Comparison of ENCODE assay signal across 13 cellular contexts in the genomic region with DNA sequence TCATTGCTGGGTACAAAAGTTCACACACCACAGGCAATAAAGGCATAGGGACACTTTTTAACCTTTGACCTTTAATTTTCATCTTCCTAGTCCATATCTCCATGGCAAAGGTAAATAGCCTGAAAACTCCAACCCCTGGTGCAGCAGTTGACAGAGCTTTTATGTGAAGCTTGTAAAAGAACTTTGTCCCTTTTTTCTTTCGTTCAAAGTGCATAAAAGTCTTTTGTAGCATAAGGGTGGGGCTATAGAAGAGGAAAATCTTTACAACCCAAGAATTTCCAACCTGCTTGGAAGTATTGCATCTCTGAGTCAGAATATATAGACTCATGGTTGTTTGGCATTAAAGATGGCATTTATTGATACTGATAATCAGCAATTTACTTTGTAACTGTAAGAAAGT. TPM values are rescaled to one million over a fixed set of nuclear protein-coding genes. Genes with fewer than 3 reads are reported as not detected.
DNase-seq lines count a peak whose midpoint lies in the region; ATAC-seq, FAIRE-seq and TF ChIP-seq lines count a peak whose summit lies in the region.
"Had no signal": no experiment of that assay in that cellular context is flagged by ENCODE, and none has a peak within 500 bp of the region (broad histone marks: within the 10 kb centered on the region; RNA-seq: fewer than 3 reads in every experiment).

No MANE protein-coding gene starts in this region.

- no peaks in the 10 kb centered on the region for H3K27me3 ChIP-seq in hepatocyte
- no peaks in the 10 kb centered on the region for H3K27me3 ChIP-seq in small intestine (ENCODE audit: control insufficient read depth in 2 of 2, insufficient read depth in 2 of 2, low read length in 2 of 2)

- H3K9me3 ChIP-seq in hepatocyte (ENCODE audit: low read depth): no peaks in the 10 kb centered on the region
- H3K9me3 ChIP-seq in small intestine (ENCODE audit: control insufficient read depth, low read depth): no peaks in the 10 kb centered on the region

- TF ChIP-seq CTCF in hepatocyte (IDR thresholded peaks at IDR 0.05; ENCODE audit: poor library complexity): no peak

- no peak for ATAC-seq in HG03520 (IDR thresholded peaks at IDR 0.05; ENCODE audit: unreplicated experiment)
- ATAC-seq: HCT116 had no signal

- H3K27ac ChIP-seq in hepatocyte (peak overlapping the region; percentile 46), small intestine (ENCODE audit: low read depth in 1 of 2, low read length in 1 of 2) (no peak overlapping the region)

- H3K4me3 ChIP-seq in hepatocyte: no peak overlapping the region
- H3K4me3 ChIP-seq in small intestine (ENCODE audit: low read depth in 1 of 2, low read length in 2 of 2): no peak overlapping the region

- H4K20me1 ChIP-seq in hepatocyte (ENCODE audit: insufficient read depth, poor library complexity, severe bottlenecking): no peaks in the 10 kb centered on the region

- peak; percentile 53 for DNase-seq in LoVo (ENCODE audit: low spot score)
- DNase-seq in hepatocyte (ENCODE audit: low spot score): peak; percentile 45
- DNase-seq in small intestine: peak; percentile 91
- DNase-seq in C1 segment of cervical spinal cord (lab: John Stamatoyannopoulos, UW): no peak
- no peak for DNase-seq in NCI-H774 (lab: John Stamatoyannopoulos, UW)
- DNase-seq: Calu3; CD4-positive, CD25-positive, alpha-beta regulatory T cell; DMS 273 treated with DMSO at 0.1 percent for 48 hours had no signal

- H2AFZ ChIP-seq in hepatocyte: no peak overlapping the region

- no peaks in the 10 kb centered on the region for H3K9me2 ChIP-seq in hepatocyte (replicated peaks; ENCODE audit: insufficient read depth)

- no peaks in the 10 kb centered on the region for H3K36me3 ChIP-seq in hepatocyte (replicated peaks; ENCODE audit: insufficient read depth, low read depth)
- peaks cover 0 to 2% of the 10 kb centered on the region in 2 donors for H3K36me3 ChIP-seq in small intestine (ENCODE audit: control insufficient read depth in 2 of 2, insufficient read depth in 2 of 2, low read length in 2 of 2)

- H3K4me2 ChIP-seq in hepatocyte: peak overlapping the region; percentile 2

- no peaks in the 10 kb centered on the region for H3K79me2 ChIP-seq in hepatocyte

- FAIRE-seq in small intestine (lab: Jason Lieb, UNC): peak; percentile 98

- H3K4me1 ChIP-seq in hepatocyte (ENCODE audit: insufficient read depth) (no peaks in the 10 kb centered on the region), small intestine (ENCODE audit: control insufficient read depth in 2 of 2, insufficient read depth in 1 of 2, low read depth in 1 of 2, low read length in 1 of 2) (no peaks in the 10 kb centered on the region)

- 21% methylated on average over 1 of the region's 1 CpG for WGBS in hepatocyte (ENCODE audit: low lambda C conversion rate, missing lambda C conversion rate)
- WGBS in small intestine, 3 donors: 11 to 54% (median 22%) methylated on average over 1 of the region's 1 CpG

RNA-seq across cellular contexts. Expression of a gene that starts 20.4 kb away (rescaled TPM):
- total RNA-seq in hepatocyte: 33.4 and 35.2 TPM in 2 replicates
- 11.3 and 11.8 TPM in 2 replicates for polyA plus RNA-seq in hepatocyte
- 10 to 100 TPM; 17.8 to 45.4 (median 31.8) TPM for polyA plus RNA-seq in small intestine
- total RNA-seq: A673, Daoy had no signal
- polyA plus RNA-seq: BJ had no signal

Comparison
In these comparisons a context has a peak if more than half of its experiments do, and no peak if none do; other contexts are left out.
1. DNase-seq: peak in LoVo (single experiment), hepatocyte (single experiment) and small intestine (single experiment); none in C1 segment of cervical spinal cord (0 of 14) and NCI-H774 (single experiment).